Comparison of ENCODE assay signal across 19 cellular contexts in genomic region chr2:241776336-241777166, GRCh38. TPM values are rescaled to one million over a fixed set of nuclear protein-coding genes. Genes with fewer than 3 reads are reported as not detected.
DNase-seq lines count a peak whose midpoint lies in the region; ATAC-seq and TF ChIP-seq lines count a peak whose summit lies in the region.
"Had no signal": no experiment of that assay in that cellular context is flagged by ENCODE, and none has a peak within 500 bp of the region (broad histone marks: within the 10 kb centered on the region; RNA-seq: fewer than 3 reads in every experiment).

Gene GAL3ST2 (plus strand): TSS chr2:241776822. CDS start chr2:241776956, 134 bp downstream.

- H3K9me3 ChIP-seq in BLaER1 treated with 17β-estradiol and CSF1 and Interleukin-3, amounts not matched to agents 10 nM and 100 nM (replicated peaks in 1 of 11), result peaks cover 14 to 27% (median 18%) of the 10 kb centered on the region in 11 experiments
- H3K9me3 ChIP-seq in colonic mucosa (no peaks in the 10 kb centered on the region), mucosa of rectum (ENCODE audit: control insufficient read depth in 2 of 2, low read length in 2 of 2) (no peaks in the 10 kb centered on the region)
- H3K9me3 ChIP-seq: lower lobe of right lung, psoas muscle had no signal

- POLR2A ChIA-PET in activated CD4-positive, alpha-beta T cell treated with anti-CD3 and anti-CD28 coated beads for 36 hours (lab: Charles Lee), result no interaction called here

- no peak within 1 kb of the TSS for H3K4me3 Mint-ChIP-seq in activated CD4-positive, alpha-beta T cell treated with anti-CD3 and anti-CD28 coated beads for 36 hours
- H3K4me3 Mint-ChIP-seq: B cell, immature natural killer cell, natural killer cell had no signal

- H3K36me3 Mint-ChIP-seq in activated CD4-positive, alpha-beta T cell treated with anti-CD3 and anti-CD28 coated beads for 36 hours (ENCODE audit: low read depth), result peaks cover 2% of the 10 kb centered on the region
- H3K36me3 Mint-ChIP-seq: immature natural killer cell, natural killer cell had no signal

- intact Hi-C loops in colonic mucosa (cut with DNase I), result no loop called here
- intact Hi-C loops in activated CD4-positive, alpha-beta T cell treated with anti-CD3 and anti-CD28 coated beads for 36 hours (cut with DNase I, micrococcal nuclease), result no loop called here

- TF ChIP-seq CTCF in GM10266 (IDR thresholded peaks at IDR 0.05; ENCODE audit: control insufficient read depth, insufficient read depth, low read depth, missing control alignments), result no peak
- no peak for TF ChIP-seq CTCF in colonic mucosa (IDR thresholded peaks at IDR 0.05)

- H3K4me1 ChIP-seq in BLaER1 treated with 17β-estradiol and CSF1 and Interleukin-3, amounts not matched to agents 10 nM and 100 nM, result peaks cover 44 to 68% (median 62%) of the 10 kb centered on the region in 10 experiments
- no peaks in the 10 kb centered on the region for H3K4me1 ChIP-seq in colonic mucosa
- peaks cover 27 to 47% of the 10 kb centered on the region in 2 donors for H3K4me1 ChIP-seq in mucosa of rectum (ENCODE audit: control insufficient read depth in 2 of 2, insufficient read depth in 2 of 2, low read length in 2 of 2)

- no peaks in the 10 kb centered on the region for H4K20me1 ChIP-seq in BLaER1 treated with 17β-estradiol and CSF1 and Interleukin-3, amounts not matched to agents 10 nM and 100 nM

- H3K36me3 ChIP-seq in BLaER1 treated with 17β-estradiol and CSF1 and Interleukin-3, amounts not matched to agents 10 nM and 100 nM, result peaks cover 0 to 4% (median 0%) of the 10 kb centered on the region in 11 experiments; a peak in 2 of 22 replicates
- no peaks in the 10 kb centered on the region for H3K36me3 ChIP-seq in colonic mucosa
- H3K36me3 ChIP-seq in mucosa of rectum (ENCODE audit: control insufficient read depth in 2 of 2, insufficient read depth in 2 of 2, low read length in 2 of 2), result no peaks in the 10 kb centered on the region
- H3K36me3 ChIP-seq: lower lobe of right lung had no signal

- peak within 1 kb of the TSS; percentile 12 to 94 (median 81) for H3K4me2 ChIP-seq in BLaER1 treated with 17β-estradiol and CSF1 and Interleukin-3, amounts not matched to agents 10 nM and 100 nM

- DNase-seq in GM10266 (ENCODE audit: extremely low spot score) (peak; percentile 14), colonic mucosa (peak; percentile 82), medulla oblongata (ENCODE audit: extremely low spot score) (no peak), NOMO-1 (lab: John Stamatoyannopoulos, UW; ENCODE audit: unreplicated experiment in 2 of 2) (no peak)
- DNase-seq in activated CD4-positive, alpha-beta T cell treated with anti-CD3 and anti-CD28 coated beads for 36 hours, result no peak
- DNase-seq in stimulated activated CD4-positive, alpha-beta T cell treated with anti-CD3 and anti-CD28 coated beads, Interleukin-1b, Interleukin-23, amount 100 ng/mL, for 48 hours, result no peak
- DNase-seq: GDM1, immature natural killer cell, lower lobe of right lung, natural killer cell, NCI-H187 treated with DMSO at 0.1 percent for 48 hours, NCI-H345, psoas muscle, Right ventricle myocardium superior had no signal

- H3K4me1 Mint-ChIP-seq in activated CD4-positive, alpha-beta T cell treated with anti-CD3 and anti-CD28 coated beads for 36 hours, result peaks cover 9% of the 10 kb centered on the region

- no peak for ATAC-seq in activated CD4-positive, alpha-beta T cell treated with anti-CD3 and anti-CD28 coated beads for 36 hours
- ATAC-seq: lower lobe of right lung, psoas muscle had no signal

- no peak within 1 kb of the TSS for H3K4me3 ChIP-seq in BLaER1 treated with 17β-estradiol and CSF1 and Interleukin-3, amounts not matched to agents 10 nM and 100 nM
- peak within 1 kb of the TSS; percentile 41 for H3K4me3 ChIP-seq in colonic mucosa
- H3K4me3 ChIP-seq in mucosa of rectum (ENCODE audit: low read length in 2 of 2), result peak within 1 kb of the TSS; percentile 76 to 77
- H3K4me3 ChIP-seq: lower lobe of right lung, psoas muscle had no signal

- peaks cover 0 to 11% (median 0%) of the 10 kb centered on the region in 11 experiments; a peak in 2 of 22 replicates for H3K27me3 ChIP-seq in BLaER1 treated with 17β-estradiol and CSF1 and Interleukin-3, amounts not matched to agents 10 nM and 100 nM
- H3K27me3 ChIP-seq in colonic mucosa (no peaks in the 10 kb centered on the region), mucosa of rectum (ENCODE audit: control insufficient read depth in 2 of 2, insufficient read depth in 2 of 2, low read length in 2 of 2) (no peaks in the 10 kb centered on the region)

- H3K27ac ChIP-seq in BLaER1 treated with 17β-estradiol and CSF1 and Interleukin-3, amounts not matched to agents 10 nM and 100 nM, result peak within 1 kb of the TSS in 5 of 11 experiments; percentile 2 to 91 (median 34); a peak in 4 of 22 replicates
- peak within 1 kb of the TSS; percentile 82 for H3K27ac ChIP-seq in colonic mucosa
- H3K27ac ChIP-seq in mucosa of rectum (ENCODE audit: low read depth in 2 of 2, low read length in 2 of 2), result peak within 1 kb of the TSS; percentile 88 to 91
- H3K27ac ChIP-seq: lower lobe of right lung, psoas muscle, VCaP had no signal

- peaks cover 2% of the 10 kb centered on the region for H3K9me3 Mint-ChIP-seq in activated CD4-positive, alpha-beta T cell treated with anti-CD3 and anti-CD28 coated beads for 36 hours (ENCODE audit: low read depth)
- H3K9me3 Mint-ChIP-seq: immature natural killer cell, natural killer cell had no signal

- no peaks in the 10 kb centered on the region for H3K27me3 Mint-ChIP-seq in activated CD4-positive, alpha-beta T cell treated with anti-CD3 and anti-CD28 coated beads for 36 hours

- CTCF ChIA-PET in activated CD4-positive, alpha-beta T cell treated with anti-CD3 and anti-CD28 coated beads for 36 hours (lab: Charles Lee), result interaction anchor here (0.6 to 0.7 kb wide), 2 partner anchors 51 to 70 kb away, joined by 3 read pairs; no protein-coding TSS in a partner anchor

- H3K27ac Mint-ChIP-seq in activated CD4-positive, alpha-beta T cell treated with anti-CD3 and anti-CD28 coated beads for 36 hours, result no peak within 1 kb of the TSS
- H3K27ac Mint-ChIP-seq: B cell, immature natural killer cell, natural killer cell had no signal

- peak within 1 kb of the TSS in 4 of 11 experiments; percentile 8 to 50 (median 44); a peak in 5 of 22 replicates for H3K9ac ChIP-seq in BLaER1 treated with 17β-estradiol and CSF1 and Interleukin-3, amounts not matched to agents 10 nM and 100 nM
- H3K9ac ChIP-seq in colonic mucosa (ENCODE audit: low read depth in 2 of 2, low read length in 2 of 2), result peak within 1 kb of the TSS; percentile 78 to 90
- H3K9ac ChIP-seq in mucosa of rectum (ENCODE audit: low read depth in 1 of 2, low read length in 2 of 2), result peak within 1 kb of the TSS; percentile 84 to 86

RNA-seq across cellular contexts. Expression of gene GAL3ST2, which starts in this region (rescaled TPM):
- 10 to 100 TPM; 34.2 to 70.2 TPM for total RNA-seq in colonic mucosa
- total RNA-seq in activated CD4-positive, alpha-beta T cell treated with anti-CD3 and anti-CD28 coated beads for 36 hours, result 1 to 10 TPM in 1 of 2 experiments, under 1 TPM in 1; 0.94 to 1.0 TPM
- total RNA-seq: B cell; lower lobe of right lung; Right ventricle myocardium superior; T-helper 1 cell treated with Interleukin-12 subunit alpha and Interleukin-12 subunit beta and Interleukin-4 antibody, amounts not matched to agents 30 ng/mL and 1 ng/mL, for 36 hours had no signal

Comparison
In these comparisons a context has a peak if more than half of its experiments do, and no peak if none do; other contexts are left out.
1. RNA of gene GAL3ST2 (total RNA-seq): 34.2 to 70.2 TPM in colonic mucosa; 0.94 to 1.0 TPM in activated CD4-positive, alpha-beta T cell treated with anti-CD3 and anti-CD28 coated beads for 36 hours; every median in the first group is over 10 times any median in the second.
2. H3K4me3 ChIP-seq: peak in colonic mucosa (single experiment) and mucosa of rectum (2 of 2); none in BLaER1 treated with 17β-estradiol and CSF1 and Interleukin-3, amounts not matched to agents 10 nM and 100 nM (0 of 10).
3. DNase-seq: peak in GM10266 (single experiment) and colonic mucosa (single experiment); none in medulla oblongata (single experiment), activated CD4-positive, alpha-beta T cell treated with anti-CD3 and anti-CD28 coated beads for 36 hours (single experiment), stimulated activated CD4-positive, alpha-beta T cell treated with anti-CD3 and anti-CD28 coated beads, Interleukin-1b, Interleukin-23, amount 100 ng/mL, for 48 hours (single experiment) and NOMO-1 (0 of 2).